ENCODE assay signal across 10 cellular contexts in the genomic region with DNA sequence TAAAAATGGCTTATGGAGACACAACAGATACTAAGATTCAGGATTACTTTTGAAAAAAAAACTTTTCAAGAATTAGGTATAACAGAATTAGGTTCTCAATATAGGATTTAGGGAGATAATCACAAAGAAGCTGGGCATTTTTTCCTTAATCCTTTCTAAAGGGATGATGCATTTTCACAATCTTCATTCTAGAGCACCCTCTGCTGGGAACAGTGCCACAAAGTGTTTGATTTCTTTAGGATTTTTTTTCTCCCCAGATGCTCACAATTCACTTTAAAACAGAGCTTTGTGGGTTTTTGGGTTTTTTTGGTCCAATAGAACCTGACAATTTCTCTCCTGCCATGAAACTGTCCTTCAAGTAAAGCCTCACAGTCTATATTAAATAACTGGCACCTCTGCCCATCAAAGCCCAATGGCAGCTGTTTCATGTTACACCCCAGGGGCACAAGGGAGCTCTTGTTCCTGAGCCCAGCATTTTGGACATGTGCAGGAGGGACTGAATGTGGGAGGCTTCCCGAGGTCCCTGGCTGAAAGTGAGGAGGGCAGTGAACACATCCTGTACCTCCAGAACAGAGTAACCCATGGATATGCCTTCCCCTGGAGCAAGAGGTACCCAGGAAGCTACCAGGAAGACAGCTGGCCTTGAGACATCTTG. TPM values are rescaled to one million over a fixed set of nuclear protein-coding genes. Genes with fewer than 3 reads are reported as not detected.
DNase-seq lines count a peak whose midpoint lies in the region; ATAC-seq, FAIRE-seq and TF ChIP-seq lines count a peak whose summit lies in the region.
"Had no signal": no experiment of that assay in that cellular context is flagged by ENCODE, and none has a peak within 500 bp of the region (broad histone marks: within the 10 kb centered on the region; RNA-seq: fewer than 3 reads in every experiment).

No MANE protein-coding gene starts in this region.

- TF ChIP-seq POLR2A in stomach (IDR thresholded peaks at IDR 0.05): no peak

- no peaks in the 10 kb centered on the region for H3K27me3 ChIP-seq in thymus (ENCODE audit: control insufficient read depth, insufficient read depth)
- no peaks in the 10 kb centered on the region for H3K27me3 ChIP-seq in stomach

- no peak for FAIRE-seq in urothelium cell line (lab: Jason Lieb, UNC)

- TF ChIP-seq EP300 in stomach (IDR thresholded peaks at IDR 0.05): no peak

- H3K4me3 ChIP-seq in fibroblast of the aortic adventitia (ENCODE audit: low read depth, low read length): no peak overlapping the region
- H3K4me3 ChIP-seq in thymus (ENCODE audit: low read length): no peak overlapping the region
- H3K4me3 ChIP-seq in stomach: no peak overlapping the region

- no peaks in the 10 kb centered on the region for H3K9me3 Mint-ChIP-seq in activated naive CD8-positive, alpha-beta T cell treated with anti-CD3 and anti-CD28 coated beads for 36 hours
- no peaks in the 10 kb centered on the region for H3K9me3 Mint-ChIP-seq in activated naive CD8-positive, alpha-beta T cell treated with anti-CD3 and anti-CD28 coated beads, Interleukin-2, amount 50 U/mL, for 24 hours
- H3K9me3 Mint-ChIP-seq in WTC11: no peaks in the 10 kb centered on the region

- ATAC-seq in activated naive CD8-positive, alpha-beta T cell treated with anti-CD3 and anti-CD28 coated beads, Interleukin-2, amount 50 U/mL, for 24 hours: no peak
- ATAC-seq in WTC11: no peak

- H3K27me3 Mint-ChIP-seq in activated naive CD8-positive, alpha-beta T cell treated with anti-CD3 and anti-CD28 coated beads for 36 hours: no peaks in the 10 kb centered on the region
- H3K27me3 Mint-ChIP-seq in activated naive CD8-positive, alpha-beta T cell treated with anti-CD3 and anti-CD28 coated beads, Interleukin-2, amount 50 U/mL, for 24 hours: no peaks in the 10 kb centered on the region
- H3K27me3 Mint-ChIP-seq in WTC11 (ENCODE audit: low read depth): no peaks in the 10 kb centered on the region

- H3K4me1 Mint-ChIP-seq in activated naive CD8-positive, alpha-beta T cell treated with anti-CD3 and anti-CD28 coated beads for 36 hours: peaks cover 7% of the 10 kb centered on the region
- H3K4me1 Mint-ChIP-seq in activated naive CD8-positive, alpha-beta T cell treated with anti-CD3 and anti-CD28 coated beads, Interleukin-2, amount 50 U/mL, for 24 hours: peaks cover 16% of the 10 kb centered on the region
- peaks cover 2% of the 10 kb centered on the region; the same call in 1 of the 2 replicates for H3K4me1 Mint-ChIP-seq in WTC11

- H3K27ac Mint-ChIP-seq in activated naive CD8-positive, alpha-beta T cell treated with anti-CD3 and anti-CD28 coated beads for 36 hours: peak overlapping the region; percentile 16
- H3K27ac Mint-ChIP-seq in activated naive CD8-positive, alpha-beta T cell treated with anti-CD3 and anti-CD28 coated beads, Interleukin-2, amount 50 U/mL, for 24 hours: no peak overlapping the region
- no peak overlapping the region for H3K27ac Mint-ChIP-seq in WTC11

- H3K9me3 ChIP-seq in thymus (ENCODE audit: control insufficient read depth) (no peaks in the 10 kb centered on the region), stomach (no peaks in the 10 kb centered on the region)

- no peak overlapping the region for H3K4me3 Mint-ChIP-seq in activated naive CD8-positive, alpha-beta T cell treated with anti-CD3 and anti-CD28 coated beads for 36 hours
- no peak overlapping the region for H3K4me3 Mint-ChIP-seq in activated naive CD8-positive, alpha-beta T cell treated with anti-CD3 and anti-CD28 coated beads, Interleukin-2, amount 50 U/mL, for 24 hours
- H3K4me3 Mint-ChIP-seq in WTC11: no peak overlapping the region

- peak overlapping the region; percentile 22 for H3K27ac ChIP-seq in thymus (ENCODE audit: low read depth)
- H3K27ac ChIP-seq in stomach: no peak overlapping the region

- 80% methylated on average over 1 of the region's 1 CpG for WGBS in thymus
- 23 to 59% (median 33%) methylated on average over 1 of the region's 1 CpG for WGBS in stomach, 5 donors

- intact Hi-C loops in stomach (cut with DNase I; ENCODE audit: low total_unique reads): no loop called here

- POLR2A ChIA-PET in WTC11 (lab: Charles Lee): no interaction called here

- TF ChIP-seq CTCF in fibroblast of the aortic adventitia (IDR thresholded peaks at IDR 0.05; ENCODE audit: insufficient read depth, low read length) (peak; percentile 42), stomach (IDR thresholded peaks at IDR 0.05) (peak in 2 of 7 experiments; percentile 20 to 34), WTC11 (IDR thresholded peaks at IDR 0.05) (no peak)

- CTCF ChIA-PET in WTC11 (lab: Charles Lee): interaction anchor here (0.7 to 2.1 kb wide), 12 partner anchors 9 to 278 kb away, joined by 3 to 20 read pairs (median 5); a partner anchor contains a TSS

- no peak for DNase-seq in activated naive CD8-positive, alpha-beta T cell treated with anti-CD3 and anti-CD28 coated beads for 36 hours
- DNase-seq in activated naive CD8-positive, alpha-beta T cell treated with anti-CD3 and anti-CD28 coated beads, Interleukin-2, amount 50 U/mL, for 24 hours: no peak
- peak; percentile 26 for DNase-seq in RKO (ENCODE audit: low spot score)
- DNase-seq in fibroblast of the aortic adventitia (ENCODE audit: low read depth): peak; percentile 71
- no peak for DNase-seq in stomach
- DNase-seq in WTC11 (ENCODE audit: low spot score): no peak
- DNase-seq in urothelium cell line (ENCODE audit: low spot score): no peak
- DNase-seq: GOT3, mesendoderm had no signal

- H3K36me3 ChIP-seq in thymus (ENCODE audit: control insufficient read depth, insufficient read depth): peaks cover 18% of the 10 kb centered on the region
- H3K36me3 ChIP-seq in stomach: peaks cover under 1 to 63% (median 58%) of the 10 kb centered on the region in 4 donors

- peaks cover 41% of the 10 kb centered on the region for H3K36me3 Mint-ChIP-seq in activated naive CD8-positive, alpha-beta T cell treated with anti-CD3 and anti-CD28 coated beads for 36 hours
- peaks cover 44% of the 10 kb centered on the region for H3K36me3 Mint-ChIP-seq in activated naive CD8-positive, alpha-beta T cell treated with anti-CD3 and anti-CD28 coated beads, Interleukin-2, amount 50 U/mL, for 24 hours (ENCODE audit: low read depth)
- H3K36me3 Mint-ChIP-seq in WTC11: peaks cover 44% of the 10 kb centered on the region

- H3K4me1 ChIP-seq in thymus (ENCODE audit: control insufficient read depth, insufficient read depth, low read length) (no peaks in the 10 kb centered on the region), stomach (peaks cover 0 to 4% (median 0%) of the 10 kb centered on the region in 4 donors)

TF ChIP-seq in WTC11, 78 proteins besides CTCF, POLR2A, EP300 and RAD21 (continues in another document):
- TF ChIP-seq FOXP1 (CRISPR knock-in tag; IDR thresholded peaks at IDR 0.05; ENCODE audit: borderline replicate concordance) (no peak), ZNF138 (CRISPR knock-in tag; conservative IDR thresholded peaks at IDR 0.05) (no peak), NFE2L1 (CRISPR knock-in tag; IDR thresholded peaks at IDR 0.05) (no peak), FOXK1 (CRISPR knock-in tag; IDR thresholded peaks at IDR 0.05) (no peak), ZNF423 (CRISPR knock-in tag; IDR thresholded peaks at IDR 0.05) (no peak), NFYB (CRISPR knock-in tag; conservative IDR thresholded peaks at IDR 0.05; ENCODE audit: low read depth) (no peak), TEAD4 (CRISPR knock-in tag; IDR thresholded peaks at IDR 0.05) (no peak), SMAD4 (CRISPR knock-in tag; IDR thresholded peaks at IDR 0.05) (no peak), ESRRA (CRISPR knock-in tag; IDR thresholded peaks at IDR 0.05; ENCODE audit: borderline replicate concordance) (no peak), USF2 (CRISPR knock-in tag; IDR thresholded peaks at IDR 0.05) (no peak), ATF1 (CRISPR knock-in tag; IDR thresholded peaks at IDR 0.05) (no peak)
- TF ChIP-seq, protein P1, sequence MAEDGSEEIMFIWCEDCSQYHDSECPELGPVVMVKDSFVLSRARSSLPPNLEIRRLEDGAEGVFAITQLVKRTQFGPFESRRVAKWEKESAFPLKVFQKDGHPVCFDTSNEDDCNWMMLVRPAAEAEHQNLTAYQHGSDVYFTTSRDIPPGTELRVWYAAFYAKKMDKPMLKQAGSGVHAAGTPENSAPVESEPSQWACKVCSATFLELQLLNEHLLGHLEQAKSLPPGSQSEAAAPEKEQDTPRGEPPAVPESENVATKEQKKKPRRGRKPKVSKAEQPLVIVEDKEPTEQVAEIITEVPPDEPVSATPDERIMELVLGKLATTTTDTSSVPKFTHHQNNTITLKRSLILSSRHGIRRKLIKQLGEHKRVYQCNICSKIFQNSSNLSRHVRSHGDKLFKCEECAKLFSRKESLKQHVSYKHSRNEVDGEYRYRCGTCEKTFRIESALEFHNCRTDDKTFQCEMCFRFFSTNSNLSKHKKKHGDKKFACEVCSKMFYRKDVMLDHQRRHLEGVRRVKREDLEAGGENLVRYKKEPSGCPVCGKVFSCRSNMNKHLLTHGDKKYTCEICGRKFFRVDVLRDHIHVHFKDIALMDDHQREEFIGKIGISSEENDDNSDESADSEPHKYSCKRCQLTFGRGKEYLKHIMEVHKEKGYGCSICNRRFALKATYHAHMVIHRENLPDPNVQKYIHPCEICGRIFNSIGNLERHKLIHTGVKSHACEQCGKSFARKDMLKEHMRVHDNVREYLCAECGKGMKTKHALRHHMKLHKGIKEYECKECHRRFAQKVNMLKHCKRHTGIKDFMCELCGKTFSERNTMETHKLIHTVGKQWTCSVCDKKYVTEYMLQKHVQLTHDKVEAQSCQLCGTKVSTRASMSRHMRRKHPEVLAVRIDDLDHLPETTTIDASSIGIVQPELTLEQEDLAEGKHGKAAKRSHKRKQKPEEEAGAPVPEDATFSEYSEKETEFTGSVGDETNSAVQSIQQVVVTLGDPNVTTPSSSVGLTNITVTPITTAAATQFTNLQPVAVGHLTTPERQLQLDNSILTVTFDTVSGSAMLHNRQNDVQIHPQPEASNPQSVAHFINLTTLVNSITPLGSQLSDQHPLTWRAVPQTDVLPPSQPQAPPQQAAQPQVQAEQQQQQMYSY (CRISPR knock-in tag; IDR thresholded peaks at IDR 0.05): no peak

RNA-seq across cellular contexts. Expression of gene PREP, which starts 39.7 kb away (rescaled TPM):
- 10 to 100 TPM; 45.9 to 46.4 TPM for total RNA-seq in activated naive CD8-positive, alpha-beta T cell treated with anti-CD3 and anti-CD28 coated beads for 36 hours
- total RNA-seq in fibroblast of the aortic adventitia (ENCODE audit: low replicate concordance) (9.0 and 18.1 TPM in 2 replicates), stomach (10 to 100 TPM; 12.8 to 53.3 (median 37.1) TPM), WTC11 (2021) (58.8 to 68.5 TPM (median 66.3 TPM) in 3 replicates)
- polyA plus RNA-seq in thymus (23.2 TPM), stomach (10 to 100 TPM; 11.0 to 17.9 (median 13.2) TPM)

Comparison
In these comparisons a context has a peak if more than half of its experiments do, and no peak if none do; other contexts are left out.
1. DNase-seq: peak in RKO (single experiment) and fibroblast of the aortic adventitia (single experiment); none in activated naive CD8-positive, alpha-beta T cell treated with anti-CD3 and anti-CD28 coated beads for 36 hours (single experiment), activated naive CD8-positive, alpha-beta T cell treated with anti-CD3 and anti-CD28 coated beads, Interleukin-2, amount 50 U/mL, for 24 hours (single experiment), stomach (single experiment), WTC11 (single experiment) and urothelium cell line (single experiment).